ENCODE assay signal across 8 cellular contexts in genomic region chr6:152897807-152898399, GRCh38.
A peak's percentile ranks its signal among the peaks of the same experiment; 100 is the strongest.
DNase-seq lines count a peak whose midpoint lies in the region; ATAC-seq, FAIRE-seq and TF ChIP-seq lines count a peak whose summit lies in the region.

No MANE protein-coding gene starts in this region.

- RAD21 ChIA-PET in GM12878 (lab: Charles Lee; ENCODE audit: unreplicated experiment): interaction anchor here (1.5 kb wide), 2 partner anchors 23 to 150 kb away, joined by 3 to 5 read pairs; no protein-coding TSS in a partner anchor

- no peak for TF ChIP-seq EP300 in GM12878 (IDR thresholded peaks at IDR 0.05; ENCODE audit: borderline replicate concordance in 1 of 2, control insufficient read depth in 1 of 2, low read depth in 2 of 2, low read length in 2 of 2)

- H3K4me2 ChIP-seq in Loucy (ENCODE audit: low read depth, low read length, poor library complexity, severe bottlenecking): no peak overlapping the region
- no peak overlapping the region for H3K4me2 ChIP-seq in GM12878 (ENCODE audit: control insufficient read depth, insufficient read depth)

- H4K20me1 ChIP-seq in Loucy (ENCODE audit: insufficient read depth, low read length, poor library complexity, severe bottlenecking): no peaks in the 10 kb centered on the region
- H4K20me1 ChIP-seq in GM12878 (ENCODE audit: control insufficient read depth, insufficient read depth): no peaks in the 10 kb centered on the region; the same call in 1 of the 2 replicates

- H3K9ac ChIP-seq in Loucy (ENCODE audit: low read depth, low read length, poor library complexity, severe bottlenecking): no peak overlapping the region
- H3K9ac ChIP-seq in GM12878 (ENCODE audit: control insufficient read depth, insufficient read depth, low read length): no peak overlapping the region

- no peak overlapping the region for H3K27ac ChIP-seq in GM12878 (ENCODE audit: control insufficient read depth, insufficient read depth)

- H3K4me3 ChIP-seq in HAP-1: no peak overlapping the region
- no peak overlapping the region for H3K4me3 ChIP-seq in Loucy (ENCODE audit: low read length, poor library complexity, severe bottlenecking)
- no peak overlapping the region for H3K4me3 ChIP-seq in GM12878

- no peak overlapping the region for H2AFZ ChIP-seq in Loucy (ENCODE audit: low read length)
- H2AFZ ChIP-seq in GM12878 (ENCODE audit: control insufficient read depth, low read depth, low read length): no peak overlapping the region

- in situ Hi-C loops in HAP-1 (cut with MboI; ENCODE audit: low sequenced_read_pairs) (no loop called here), GM12878 (cut with MboI) (no loop called here)

- no TSS peak for BruUV-seq in GM12878 (replicated peaks; lab: Mats Ljungman, UMichigan)

- H3K36me3 ChIP-seq in HAP-1 (replicated peaks): no peaks in the 10 kb centered on the region
- H3K36me3 ChIP-seq in Loucy (ENCODE audit: insufficient read depth, low read length): no peaks in the 10 kb centered on the region
- H3K36me3 ChIP-seq in GM12878 (ENCODE audit: control insufficient read depth in 2 of 2, insufficient read depth in 2 of 2, low read length in 1 of 2): no peaks in the 10 kb centered on the region

- peak; percentile 49 for FAIRE-seq in TTC549 (lab: Jason Lieb, UNC)
- FAIRE-seq in GM12878 (lab: Jason Lieb, UNC): peak; percentile 89

- CTCF ChIA-PET in GM12878 (lab: Yijun Ruan, JAX): interaction anchor here (0.8 to 3.7 kb wide), 9 partner anchors 13 to 150 kb away, joined by 3 to 25 read pairs (median 4); no protein-coding TSS in a partner anchor

- intact Hi-C loops in GM12878 (cut with micrococcal nuclease; ENCODE audit: unreplicated experiment): loop anchor here (2.0 to 5.0 kb wide), 2 partner anchors 33 to 151 kb away; no protein-coding TSS in a partner anchor

- no peaks in the 10 kb centered on the region for H3K79me2 ChIP-seq in Loucy (ENCODE audit: insufficient read depth, low read length)
- H3K79me2 ChIP-seq in GM12878 (ENCODE audit: control insufficient read depth, insufficient read depth, low read length): no peaks in the 10 kb centered on the region

- WGBS in GM12878 (ENCODE audit: insufficient coverage, insufficient replicate concordance, low lambda C conversion rate, missing lambda C conversion rate): 20% methylated on average over 16 of the region's 16 CpGs

- H3F3A ChIP-seq in Loucy (ENCODE audit: low read depth): no peaks in the 10 kb centered on the region

- H3K27me3 ChIP-seq in HAP-1 (ENCODE audit: low read depth): peaks cover 1% of the 10 kb centered on the region; the same call in 1 of the 2 replicates
- H3K27me3 ChIP-seq in Loucy (ENCODE audit: insufficient read depth, low read length, poor library complexity, severe bottlenecking): no peaks in the 10 kb centered on the region
- H3K27me3 ChIP-seq in GM12878 (replicated peaks in 1 of 2; ENCODE audit: control insufficient read depth in 2 of 2, insufficient read depth in 2 of 2, low read length in 1 of 2): no peaks in the 10 kb centered on the region

- no peaks in the 10 kb centered on the region for H3K9me2 ChIP-seq in Loucy (replicated peaks; ENCODE audit: low read depth, low read length)

- peak; percentile 61 for TF ChIP-seq RAD21 in GM12878 (IDR thresholded peaks at IDR 0.05; ENCODE audit: insufficient read depth, low read depth, low read length)

- H3K4me1 ChIP-seq in HAP-1: peaks cover 7% of the 10 kb centered on the region; the same call in 1 of the 2 replicates
- H3K4me1 ChIP-seq in Loucy (ENCODE audit: insufficient read depth, low read length, poor library complexity, severe bottlenecking): no peaks in the 10 kb centered on the region
- no peaks in the 10 kb centered on the region for H3K4me1 ChIP-seq in GM12878 (ENCODE audit: control insufficient read depth, insufficient read depth, low read length)

- DNase-seq in NCI-H2196 (lab: John Stamatoyannopoulos, UW; ENCODE audit: unreplicated experiment) (peak; percentile 51), NCI-H2196 treated with DMSO at 0.1 percent for 48 hours (lab: John Stamatoyannopoulos, UW; ENCODE audit: unreplicated experiment) (no peak), HAP-1 (ENCODE audit: low spot score in 2 of 2) (peak; percentile 50 to 87), GM12878 (ENCODE audit: low read depth, low spot score) (peak; percentile 4), iPS-NIHi11 (ENCODE audit: low spot score) (peak; percentile 84)
- peak; percentile 79 for DNase-seq in stimulated activated CD4-positive, alpha-beta T cell treated with anti-CD3 and anti-CD28 coated beads, Interleukin-15, amount 100 ng/mL, for 24 hours

- TF ChIP-seq POLR2A in GM12878 (IDR thresholded peaks at IDR 0.05; ENCODE audit: low read depth, low read length): no peak

- SMC1A ChIA-PET in GM12878 (lab: Charles Lee; ENCODE audit: uncharacterized antibody, unreplicated experiment): interaction anchor here (1.3 to 1.4 kb wide), 3 partner anchors 9 to 80 kb away, joined by 3 to 7 read pairs (median 6); no protein-coding TSS in a partner anchor

- peak; percentile 88 for TF ChIP-seq CTCF in Loucy (conservative IDR thresholded peaks at IDR 0.05; ENCODE audit: low read length)
- TF ChIP-seq CTCF in GM12878 (IDR thresholded peaks at IDR 0.05 in 2 of 3, conservative IDR thresholded peaks at IDR 0.05 in 1 of 3; ENCODE audit: control insufficient read depth in 2 of 3, extremely low read depth in 1 of 3, insufficient read depth in 1 of 3, low read depth in 3 of 3, low read length in 3 of 3): peak; percentile 85 to 96 (median 91)

- H3K9me3 ChIP-seq in HAP-1 (no peaks in the 10 kb centered on the region), Loucy (ENCODE audit: insufficient read depth, low read depth, low read length) (no peaks in the 10 kb centered on the region), GM12878 (replicated peaks; ENCODE audit: control insufficient read depth, insufficient read depth, low read length) (no peaks in the 10 kb centered on the region)

- POLR2A ChIA-PET in GM12878 (lab: Charles Lee): no interaction called here

- ATAC-seq in GM12878: peak; percentile 99

TF ChIP-seq in GM12878, 131 proteins besides CTCF, POLR2A, EP300 and RAD21:
- no peak for TF ChIP-seq HDAC6 (IDR thresholded peaks at IDR 0.05; ENCODE audit: unreplicated experiment)
- no peak for TF ChIP-seq GATAD2B (conservative IDR thresholded peaks at IDR 0.05; ENCODE audit: low read depth)
- TF ChIP-seq E2F8 (IDR thresholded peaks at IDR 0.05; ENCODE audit: low read depth, partially characterized antibody): no peak
- TF ChIP-seq MAX (IDR thresholded peaks at IDR 0.05; ENCODE audit: low read depth, low read length): no peak
- TF ChIP-seq IRF5 (IDR thresholded peaks at IDR 0.05; ENCODE audit: borderline replicate concordance): no peak
- TF ChIP-seq SRF (IDR thresholded peaks at IDR 0.05; ENCODE audit: low read depth in 2 of 2, low read length in 2 of 2): 0 out of 4 replicates have a peak, but pooled peaks of 1 of the 2 experiments have one; percentile 22
- no peak for TF ChIP-seq ATF7 (IDR thresholded peaks at IDR 0.05; ENCODE audit: low read depth)
- peak; percentile 68; the same call in 1 of the 2 replicates for TF ChIP-seq SMC3 (IDR thresholded peaks at IDR 0.05; ENCODE audit: borderline replicate concordance, low read length)
- TF ChIP-seq CBFB (IDR thresholded peaks at IDR 0.05; ENCODE audit: low read depth): no peak
